Comparison of ENCODE assay signal across 15 cellular contexts in the genomic region with DNA sequence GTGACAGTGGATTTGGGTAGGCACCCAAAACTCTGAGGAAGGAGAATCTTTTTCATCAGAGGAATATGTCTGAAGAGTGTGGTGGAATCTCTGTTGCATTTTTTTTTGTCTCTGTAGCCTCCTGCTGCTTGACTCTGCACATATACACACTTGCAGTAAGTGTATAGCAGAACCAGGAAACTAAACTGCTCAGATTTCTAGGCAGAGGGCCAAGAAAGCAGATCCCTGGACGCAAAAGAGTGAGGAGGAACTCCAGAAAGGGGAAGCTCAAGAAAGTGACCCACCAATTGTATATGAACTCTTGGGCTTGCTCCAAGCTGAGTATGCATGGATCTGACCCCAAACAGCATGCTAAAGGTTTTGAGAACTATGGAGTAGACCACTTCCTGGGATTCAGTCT.
DNase-seq lines count a peak whose midpoint lies in the region; ATAC-seq, FAIRE-seq and TF ChIP-seq lines count a peak whose summit lies in the region.
"Had no signal": no experiment of that assay in that cellular context is flagged by ENCODE, and none has a peak within 500 bp of the region (broad histone marks: within the 10 kb centered on the region; RNA-seq: fewer than 3 reads in every experiment).

No MANE protein-coding gene starts in this region.

- ATAC-seq in right cardiac atrium: peak; percentile 54 to 57
- no peak for ATAC-seq in HG03025 (IDR thresholded peaks at IDR 0.05; ENCODE audit: low FRiP score, unreplicated experiment)
- ATAC-seq: A549; activated CD4-positive, alpha-beta T cell treated with anti-CD3 and anti-CD28 coated beads for 36 hours; K562 had no signal

- TF ChIP-seq CTCF in GM20000 (IDR thresholded peaks at IDR 0.05; ENCODE audit: extremely low read depth, missing control alignments) (no peak), ascending aorta (IDR thresholded peaks at IDR 0.05) (no peak)

- no peaks in the 10 kb centered on the region for H3K27me3 ChIP-seq in right cardiac atrium (ENCODE audit: control insufficient read depth, insufficient read depth)
- no peaks in the 10 kb centered on the region for H3K27me3 ChIP-seq in small intestine (ENCODE audit: control insufficient read depth in 2 of 2, insufficient read depth in 2 of 2, low read length in 2 of 2)
- H3K27me3 ChIP-seq in ascending aorta: no peaks in the 10 kb centered on the region
- H3K27me3 ChIP-seq: thyroid gland had no signal

- 4% methylated on average over 1 of the region's 1 CpG for WGBS in right cardiac atrium
- WGBS in small intestine, 3 donors: 0 to 40% (median 13%) methylated on average over 1 of the region's 1 CpG

- H3K4me1 ChIP-seq in right cardiac atrium (ENCODE audit: control insufficient read depth, insufficient read depth, low read length) (peaks cover 2% of the 10 kb centered on the region), small intestine (ENCODE audit: control insufficient read depth in 2 of 2, insufficient read depth in 1 of 2, low read depth in 1 of 2, low read length in 1 of 2) (no peaks in the 10 kb centered on the region), ascending aorta (no peaks in the 10 kb centered on the region)
- H3K4me1 ChIP-seq: A549, thyroid gland had no signal

- H3K4me3 ChIP-seq in right cardiac atrium (ENCODE audit: low read length) (no peak overlapping the region), small intestine (ENCODE audit: low read depth in 1 of 2, low read length in 2 of 2) (no peak overlapping the region), ascending aorta (no peak overlapping the region)
- H3K4me3 ChIP-seq: A549, K562, thyroid gland had no signal

- no peaks in the 10 kb centered on the region for H3K36me3 ChIP-seq in small intestine (ENCODE audit: control insufficient read depth in 2 of 2, insufficient read depth in 2 of 2, low read length in 2 of 2)
- H3K36me3 ChIP-seq in ascending aorta: no peaks in the 10 kb centered on the region
- H3K36me3 ChIP-seq: thyroid gland had no signal

- no peak for FAIRE-seq in small intestine (lab: Jason Lieb, UNC)
- FAIRE-seq: A549, D721Med, K562 had no signal

- DNase-seq in SIG-M5 treated with dmso at 0.1 percent for 504 hours (lab: John Stamatoyannopoulos, UW; ENCODE audit: unreplicated experiment) (peak; percentile 26), SIG-M5 (lab: John Stamatoyannopoulos, UW) (no peak), OCI-M1 (lab: John Stamatoyannopoulos, UW) (peak; percentile 15), right cardiac atrium (no peak), small intestine (peak; percentile 78), GM20000 (ENCODE audit: low spot score) (no peak), ascending aorta (ENCODE audit: low spot score in 2 of 2) (no peak)
- DNase-seq: activated CD4-positive, alpha-beta T cell treated with anti-CD3 and anti-CD28 coated beads for 36 hours; activated T-cell treated with anti-CD3 and anti-CD28 coated beads for 4 hours; NCI-H2029 treated with DMSO at 0.1 percent for 48 hours; thyroid gland had no signal

- intact Hi-C loops in right cardiac atrium (cut with DNase I): no loop called here
- intact Hi-C loops in ascending aorta (cut with DNase I): no loop called here

- no peak overlapping the region for H3K27ac ChIP-seq in right cardiac atrium (ENCODE audit: low read length)
- H3K27ac ChIP-seq in small intestine (ENCODE audit: low read depth in 1 of 2, low read length in 1 of 2): no peak overlapping the region
- no peak overlapping the region for H3K27ac ChIP-seq in ascending aorta
- H3K27ac ChIP-seq: A549, thyroid gland had no signal

- H3K9me3 ChIP-seq in right cardiac atrium (ENCODE audit: control insufficient read depth, low read length) (no peaks in the 10 kb centered on the region), small intestine (ENCODE audit: control insufficient read depth, low read depth) (no peaks in the 10 kb centered on the region), ascending aorta (no peaks in the 10 kb centered on the region)
- H3K9me3 ChIP-seq: A549, thyroid gland had no signal

Comparison
In these comparisons a context has a peak if more than half of its experiments do, and no peak if none do; other contexts are left out.
1. DNase-seq: peak in SIG-M5 treated with dmso at 0.1 percent for 504 hours (single experiment), OCI-M1 (single experiment) and small intestine (single experiment); none in SIG-M5 (single experiment), right cardiac atrium (0 of 3), GM20000 (single experiment) and ascending aorta (0 of 2).